ENCODE assay signal across 8 cellular contexts in the genomic region with DNA sequence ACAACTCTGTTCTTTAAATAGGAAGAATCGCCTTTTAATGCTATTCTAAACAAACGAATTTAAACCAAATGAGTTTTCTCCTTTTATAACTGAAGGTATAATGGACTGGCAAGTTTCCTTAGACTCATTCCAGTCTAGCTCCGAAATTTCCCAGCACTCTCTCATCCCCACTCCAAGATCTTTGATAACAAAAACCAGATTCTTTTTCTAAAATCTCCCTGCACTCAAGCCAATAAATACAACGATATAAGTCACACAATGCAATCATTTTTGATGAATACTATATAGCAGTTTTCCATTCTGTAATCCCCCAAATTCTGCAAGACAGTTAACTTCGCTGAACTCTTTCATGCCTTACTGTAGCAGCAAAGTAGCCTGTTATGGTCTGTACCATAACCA. TPM values are rescaled to one million over a fixed set of nuclear protein-coding genes. Genes with fewer than 3 reads are reported as not detected.
DNase-seq lines count a peak whose midpoint lies in the region; ATAC-seq and TF ChIP-seq lines count a peak whose summit lies in the region.

No MANE protein-coding gene starts in this region.

- H3K27ac ChIP-seq in GM23338 (ENCODE audit: low read depth) = no peak overlapping the region
- H3K27ac ChIP-seq in VCaP = peak overlapping the region; percentile 94

- no peak for TF ChIP-seq CTCF in GM23338 (conservative IDR thresholded peaks at IDR 0.05; ENCODE audit: low read depth in 2 of 2)
- TF ChIP-seq CTCF in VCaP (conservative IDR thresholded peaks at IDR 0.05) = no peak
- no peak for TF ChIP-seq CTCF in glutamatergic neuron (IDR thresholded peaks at IDR 0.05; ENCODE audit: partially characterized antibody, unreplicated experiment)

- peaks cover 76% of the 10 kb centered on the region for H3K79me2 ChIP-seq in GM23338 (replicated peaks; ENCODE audit: insufficient read depth)

- H3F3A ChIP-seq in GM23338 (replicated peaks; ENCODE audit: low read depth) = no peaks in the 10 kb centered on the region

- peaks cover 55% of the 10 kb centered on the region for H4K20me1 ChIP-seq in GM23338 (replicated peaks; ENCODE audit: insufficient read depth)

- H3K36me3 Mint-ChIP-seq in GM23338 (ENCODE audit: low read depth) = peaks cover 15% of the 10 kb centered on the region; the same call in 2 of the 3 replicates
- no peaks in the 10 kb centered on the region for H3K36me3 Mint-ChIP-seq in glutamatergic neuron (ENCODE audit: unreplicated experiment)

- ATAC-seq in GM23338 (no peak), GM18511 (IDR thresholded peaks at IDR 0.05; ENCODE audit: unreplicated experiment) (no peak), HG02981 (IDR thresholded peaks at IDR 0.05; ENCODE audit: unreplicated experiment) (no peak)

- H3K27me3 ChIP-seq in GM23338 (ENCODE audit: insufficient read depth) (no peaks in the 10 kb centered on the region), skeletal muscle satellite cell (ENCODE audit: control insufficient read depth, insufficient read depth, low read length) (no peaks in the 10 kb centered on the region)

- H3K4me1 Mint-ChIP-seq in GM23338 (peaks cover 25% of the 10 kb centered on the region; the same call in 2 of the 3 replicates), glutamatergic neuron (ENCODE audit: low read depth, unreplicated experiment) (peaks cover 32% of the 10 kb centered on the region)

- H3K9me3 Mint-ChIP-seq in GM23338 = no peaks in the 10 kb centered on the region; the same call in 2 of the 3 replicates
- peaks cover 25% of the 10 kb centered on the region for H3K9me3 Mint-ChIP-seq in glutamatergic neuron (ENCODE audit: unreplicated experiment)

- H3K27ac Mint-ChIP-seq in GM23338 = peak overlapping the region; percentile 42; the same call in 1 of the 2 replicates
- H3K27ac Mint-ChIP-seq in glutamatergic neuron (ENCODE audit: unreplicated experiment) = peak overlapping the region; percentile 99

- DNase-seq in GM23338 (ENCODE audit: low spot score) (no peak), glutamatergic neuron (no peak), putamen (ENCODE audit: low spot score) (no peak)
- DNase-seq in activated effector memory CD4-positive, alpha-beta T cell treated with anti-CD3 and anti-CD28 coated beads, Interleukin-2, amount 50 U/mL, for 16 hours = no peak

- H3K9me2 ChIP-seq in GM23338 (ENCODE audit: insufficient read depth) = no peaks in the 10 kb centered on the region

- H3K9ac ChIP-seq in skeletal muscle satellite cell (ENCODE audit: low read depth, low read length) = peak overlapping the region; percentile 97

- peak overlapping the region; percentile 91 for H3K4me2 ChIP-seq in GM23338
- H3K4me2 ChIP-seq in skeletal muscle satellite cell (ENCODE audit: low read length) = peak overlapping the region; percentile 82

- no peak overlapping the region for H2AFZ ChIP-seq in GM23338

- no peaks in the 10 kb centered on the region for H3K9me3 ChIP-seq in skeletal muscle satellite cell (replicated peaks; ENCODE audit: low read length)

- peak overlapping the region; percentile 88 for H3K4me3 ChIP-seq in GM23338
- H3K4me3 ChIP-seq in skeletal muscle satellite cell (ENCODE audit: low read length) = peak overlapping the region; percentile 97

- peaks cover 24% of the 10 kb centered on the region for H3K4me1 ChIP-seq in GM23338 (ENCODE audit: insufficient read depth)
- peaks cover 33% of the 10 kb centered on the region for H3K4me1 ChIP-seq in skeletal muscle satellite cell (ENCODE audit: control insufficient read depth, insufficient read depth, low read length)

- peaks cover 9% of the 10 kb centered on the region for H3K27me3 Mint-ChIP-seq in GM23338 (ENCODE audit: insufficient read depth, low read depth, poor library complexity)
- H3K27me3 Mint-ChIP-seq in glutamatergic neuron (ENCODE audit: unreplicated experiment) = peaks cover 17% of the 10 kb centered on the region

- H3K36me3 ChIP-seq in GM23338 (ENCODE audit: insufficient read depth) = no peaks in the 10 kb centered on the region
- peaks cover 14% of the 10 kb centered on the region for H3K36me3 ChIP-seq in skeletal muscle satellite cell (ENCODE audit: insufficient read depth, low read length)

- peak overlapping the region; percentile 86 for H3K4me3 Mint-ChIP-seq in GM23338
- peak overlapping the region; percentile 95 for H3K4me3 Mint-ChIP-seq in glutamatergic neuron (ENCODE audit: unreplicated experiment)

TF ChIP-seq in GM23338, 12 proteins besides CTCF, POLR2A, EP300 and RAD21 (continues in another document):
- TF ChIP-seq, protein P1, sequence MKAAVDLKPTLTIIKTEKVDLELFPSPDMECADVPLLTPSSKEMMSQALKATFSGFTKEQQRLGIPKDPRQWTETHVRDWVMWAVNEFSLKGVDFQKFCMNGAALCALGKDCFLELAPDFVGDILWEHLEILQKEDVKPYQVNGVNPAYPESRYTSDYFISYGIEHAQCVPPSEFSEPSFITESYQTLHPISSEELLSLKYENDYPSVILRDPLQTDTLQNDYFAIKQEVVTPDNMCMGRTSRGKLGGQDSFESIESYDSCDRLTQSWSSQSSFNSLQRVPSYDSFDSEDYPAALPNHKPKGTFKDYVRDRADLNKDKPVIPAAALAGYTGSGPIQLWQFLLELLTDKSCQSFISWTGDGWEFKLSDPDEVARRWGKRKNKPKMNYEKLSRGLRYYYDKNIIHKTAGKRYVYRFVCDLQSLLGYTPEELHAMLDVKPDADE (IDR thresholded peaks at IDR 0.05) = no peak
- TF ChIP-seq ZNF331 (CRISPR knock-in tag; IDR thresholded peaks at IDR 0.05; ENCODE audit: low read depth) (no peak), EZH2phosphoT487 (IDR thresholded peaks at IDR 0.05; ENCODE audit: unreplicated experiment) (no peak), EZH2 (IDR thresholded peaks at IDR 0.05; ENCODE audit: low read depth, unreplicated experiment) (no peak), JUNB (IDR thresholded peaks at IDR 0.05; ENCODE audit: unreplicated experiment) (no peak)

RNA-seq across cellular contexts. Expression of gene OGA, which starts 1.9 kb away (rescaled TPM):
- 112 and 131 TPM in 2 replicates for total RNA-seq in GM23338 (2014; rRNA removed; shearing (Covaris generic))
- 68.1 and 68.4 TPM in 2 replicates for polyA plus RNA-seq in GM23338 (2016; fragmentation: Nextera tagmentation; extraction: Ambion mirVana)
- total RNA-seq in glutamatergic neuron (ENCODE audit: unreplicated experiment) = 277 TPM
- 79.7 and 86.2 TPM in 2 replicates for total RNA-seq in skeletal muscle satellite cell (2012; rRNA removed)

RNA-seq across cellular contexts. Expression of gene KCNIP2, which starts 27.2 kb away (rescaled TPM):
- total RNA-seq in GM23338 (2014; rRNA removed; shearing (Covaris generic)) = 2.2 and 2.9 TPM in 2 replicates
- 2.2 and 2.6 TPM in 2 replicates for polyA plus RNA-seq in GM23338 (2016; fragmentation: Nextera tagmentation; extraction: Ambion mirVana)
- total RNA-seq in glutamatergic neuron (ENCODE audit: unreplicated experiment) = 30.0 TPM
- total RNA-seq in skeletal muscle satellite cell (2012; rRNA removed) = 0.44 and 2.8 TPM in 2 replicates

RNA-seq across cellular contexts. Expression of gene NPM3, which starts 33.1 kb away (rescaled TPM):
- total RNA-seq in GM23338 (2014; rRNA removed; shearing (Covaris generic)) = 258 and 345 TPM in 2 replicates
- polyA plus RNA-seq in GM23338 (2016; fragmentation: Nextera tagmentation; extraction: Ambion mirVana) = 31.5 and 32.2 TPM in 2 replicates
- total RNA-seq in glutamatergic neuron (ENCODE audit: unreplicated experiment) = 18.1 TPM
- total RNA-seq in skeletal muscle satellite cell (2012; rRNA removed) = 202 and 204 TPM in 2 replicates

RNA-seq across cellular contexts. Expression of gene FGF8, which starts 40.5 kb away (rescaled TPM):
- 6.2 and 6.3 TPM in 2 replicates for total RNA-seq in GM23338 (2014; rRNA removed; shearing (Covaris generic))
- 1.6 and 2.7 TPM in 2 replicates for polyA plus RNA-seq in GM23338 (2016; fragmentation: Nextera tagmentation; extraction: Ambion mirVana)
- 1.1 TPM for total RNA-seq in glutamatergic neuron (ENCODE audit: unreplicated experiment)
- 0.44 and 0.51 TPM in 2 replicates for total RNA-seq in skeletal muscle satellite cell (2012; rRNA removed)

Comparison
In these comparisons a context has a peak if more than half of its experiments do, and no peak if none do; other contexts are left out.
1. RNA of gene NPM3, which starts 33.1 kb away (total RNA-seq): 258 to 345 TPM in GM23338; 18.1 TPM in glutamatergic neuron (single experiment); every median in the first group is over 10 times any median in the second.